Comparison of ENCODE assay signal across 1 cellular context in genomic region chr1:197183195-197183748, GRCh38.
TF ChIP-seq lines count a peak whose summit lies in the region.

No MANE protein-coding gene starts in this region.

TF ChIP-seq in GM12878, 131 proteins besides CTCF, POLR2A, EP300 and RAD21:
- TF ChIP-seq E4F1 (IDR thresholded peaks at IDR 0.05; ENCODE audit: borderline replicate concordance, partially characterized antibody): no peak
- no peak for TF ChIP-seq EED (IDR thresholded peaks at IDR 0.05; ENCODE audit: low read depth)
- TF ChIP-seq TARDBP (IDR thresholded peaks at IDR 0.05; ENCODE audit: borderline replicate concordance): no peak
- TF ChIP-seq SMARCA5 (IDR thresholded peaks at IDR 0.05): no peak
- no peak for TF ChIP-seq NFXL1 (IDR thresholded peaks at IDR 0.05; ENCODE audit: borderline replicate concordance)
- TF ChIP-seq MEF2B (IDR thresholded peaks at IDR 0.05; ENCODE audit: partially characterized antibody, poor library complexity, severe bottlenecking): no peak
- no peak for TF ChIP-seq NKRF (conservative IDR thresholded peaks at IDR 0.05)
- no peak for TF ChIP-seq SUPT20H (IDR thresholded peaks at IDR 0.05; ENCODE audit: borderline replicate concordance, control insufficient read depth, low read depth, low read length)
- no peak for TF ChIP-seq NRF1 (conservative IDR thresholded peaks at IDR 0.05; ENCODE audit: low read depth, low read length)
- no peak for TF ChIP-seq SUZ12 (IDR thresholded peaks at IDR 0.05; ENCODE audit: unreplicated experiment)
- no peak for TF ChIP-seq BCL11A (IDR thresholded peaks at IDR 0.05; ENCODE audit: low read depth, low read length)
- TF ChIP-seq MTA3 (IDR thresholded peaks at IDR 0.05; ENCODE audit: borderline replicate concordance, low read length): no peak
